Comparison of ENCODE assay signal across 15 cellular contexts in the genomic region with DNA sequence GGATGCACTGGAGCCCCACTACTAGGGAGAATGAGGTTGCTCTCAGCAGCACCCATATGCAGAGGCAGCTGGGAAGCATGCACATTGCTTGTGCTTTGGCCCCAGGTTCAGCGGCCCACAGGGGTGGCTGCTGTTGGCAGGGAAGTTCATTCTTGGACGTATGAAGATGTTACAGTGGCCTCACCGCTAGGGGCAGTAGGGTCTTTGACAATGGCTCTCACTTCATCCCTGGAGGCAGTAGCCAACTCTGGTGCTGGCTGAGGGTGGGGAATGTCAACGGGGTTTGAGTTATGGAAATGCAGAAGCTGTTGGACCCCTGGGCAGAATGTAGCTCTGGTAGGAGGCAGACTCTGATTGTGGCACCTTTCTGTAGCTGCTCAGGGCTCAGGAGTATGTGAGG.
"Had no signal": no experiment of that assay in that cellular context is flagged by ENCODE, and none has a peak within 500 bp of the region (broad histone marks: within the 10 kb centered on the region; RNA-seq: fewer than 3 reads in every experiment).

No MANE protein-coding gene starts in this region.

- H3K27me3 ChIP-seq: ascending aorta, esophagus muscularis mucosa, stomach, testis had no signal

- H3K4me3 ChIP-seq: ascending aorta, esophagus muscularis mucosa, lung, stomach, testis had no signal

- H3K27ac ChIP-seq: ascending aorta, esophagus muscularis mucosa, stomach, testis had no signal

- DNase-seq: activated CD4-positive, CD25-positive, alpha-beta regulatory T cell treated with anti-CD3 and anti-CD28 coated beads, Interleukin-2, amount 50 U/mL, for 72 hours; activated naive CD4-positive, alpha-beta T cell treated with anti-CD3 and anti-CD28 coated beads for 36 hours; activated T-cell treated with anti-CD3 and anti-CD28 coated beads, Interleukin-2, amount 50 U/mL, for 1 hour; hypothalamus; left colon; midbrain; stomach; T-cell; T-helper 9 cell; testis had no signal

- H3K27ac Mint-ChIP-seq: activated naive CD4-positive, alpha-beta T cell treated with anti-CD3 and anti-CD28 coated beads for 36 hours; activated T-helper 2 cell treated with anti-CD3 and anti-CD28 coated beads, Interferon-gamma antibody, Interleukin-2, Interleukin-4, amounts not matched to agents 10 μg/mL and 5 μg/mL and 100 μg/mL, durations not matched to agents 14 hours and 24 hours and 36 hours; T-cell had no signal

- H3K4me1 ChIP-seq: ascending aorta, esophagus muscularis mucosa, stomach, testis had no signal

- ATAC-seq: left colon, sciatic nerve, T-cell had no signal

- H3K9me3 Mint-ChIP-seq: activated naive CD4-positive, alpha-beta T cell treated with anti-CD3 and anti-CD28 coated beads for 36 hours; activated T-helper 2 cell treated with anti-CD3 and anti-CD28 coated beads, Interferon-gamma antibody, Interleukin-2, Interleukin-4, amounts not matched to agents 10 μg/mL and 5 μg/mL and 100 μg/mL, durations not matched to agents 14 hours and 24 hours and 36 hours had no signal

- H3K4me3 Mint-ChIP-seq: activated naive CD4-positive, alpha-beta T cell treated with anti-CD3 and anti-CD28 coated beads for 36 hours; T-cell had no signal

- H3K27me3 Mint-ChIP-seq: T-cell had no signal

- H3K4me1 Mint-ChIP-seq: T-cell had no signal

- H3K9me3 ChIP-seq: ascending aorta, esophagus muscularis mucosa, stomach, testis had no signal
